3 cellular contexts compared by ENCODE assay signal in the genomic region with DNA sequence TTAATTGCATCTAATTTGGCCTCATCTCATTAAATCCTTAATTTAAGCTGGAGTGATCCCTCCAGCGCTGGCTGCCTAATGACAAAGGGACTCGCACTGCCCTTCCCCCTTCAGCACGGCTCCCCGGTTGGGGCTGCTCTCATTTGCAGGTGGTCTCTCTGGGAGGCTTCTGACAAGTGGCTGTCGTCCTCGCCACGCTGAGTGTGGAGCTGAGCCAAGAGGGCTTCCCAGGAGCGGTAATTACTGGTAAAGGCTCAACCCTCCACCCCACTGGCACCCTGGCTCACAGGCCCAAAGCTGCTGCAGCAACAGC.
TF ChIP-seq lines count a peak whose summit lies in the region.

No MANE protein-coding gene starts in this region.

TF ChIP-seq in SK-N-SH, 30 proteins besides CTCF, POLR2A, EP300 and RAD21 (continued from another document):
- TF ChIP-seq ZBTB33 (IDR thresholded peaks at IDR 0.05; ENCODE audit: borderline replicate concordance, low read depth) = no peak
- TF ChIP-seq FOXJ3 (CRISPR knock-in tag; IDR thresholded peaks at IDR 0.05) = no peak
- TF ChIP-seq, protein P1, sequence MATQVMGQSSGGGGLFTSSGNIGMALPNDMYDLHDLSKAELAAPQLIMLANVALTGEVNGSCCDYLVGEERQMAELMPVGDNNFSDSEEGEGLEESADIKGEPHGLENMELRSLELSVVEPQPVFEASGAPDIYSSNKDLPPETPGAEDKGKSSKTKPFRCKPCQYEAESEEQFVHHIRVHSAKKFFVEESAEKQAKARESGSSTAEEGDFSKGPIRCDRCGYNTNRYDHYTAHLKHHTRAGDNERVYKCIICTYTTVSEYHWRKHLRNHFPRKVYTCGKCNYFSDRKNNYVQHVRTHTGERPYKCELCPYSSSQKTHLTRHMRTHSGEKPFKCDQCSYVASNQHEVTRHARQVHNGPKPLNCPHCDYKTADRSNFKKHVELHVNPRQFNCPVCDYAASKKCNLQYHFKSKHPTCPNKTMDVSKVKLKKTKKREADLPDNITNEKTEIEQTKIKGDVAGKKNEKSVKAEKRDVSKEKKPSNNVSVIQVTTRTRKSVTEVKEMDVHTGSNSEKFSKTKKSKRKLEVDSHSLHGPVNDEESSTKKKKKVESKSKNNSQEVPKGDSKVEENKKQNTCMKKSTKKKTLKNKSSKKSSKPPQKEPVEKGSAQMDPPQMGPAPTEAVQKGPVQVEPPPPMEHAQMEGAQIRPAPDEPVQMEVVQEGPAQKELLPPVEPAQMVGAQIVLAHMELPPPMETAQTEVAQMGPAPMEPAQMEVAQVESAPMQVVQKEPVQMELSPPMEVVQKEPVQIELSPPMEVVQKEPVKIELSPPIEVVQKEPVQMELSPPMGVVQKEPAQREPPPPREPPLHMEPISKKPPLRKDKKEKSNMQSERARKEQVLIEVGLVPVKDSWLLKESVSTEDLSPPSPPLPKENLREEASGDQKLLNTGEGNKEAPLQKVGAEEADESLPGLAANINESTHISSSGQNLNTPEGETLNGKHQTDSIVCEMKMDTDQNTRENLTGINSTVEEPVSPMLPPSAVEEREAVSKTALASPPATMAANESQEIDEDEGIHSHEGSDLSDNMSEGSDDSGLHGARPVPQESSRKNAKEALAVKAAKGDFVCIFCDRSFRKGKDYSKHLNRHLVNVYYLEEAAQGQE (IDR thresholded peaks at IDR 0.05; ENCODE audit: low read depth, low read length) = no peak
- no peak for TF ChIP-seq USF2 (IDR thresholded peaks at IDR 0.05; ENCODE audit: borderline replicate concordance, low read depth, low read length)
- no peak for TF ChIP-seq NRF1 (IDR thresholded peaks at IDR 0.05; ENCODE audit: low read depth, low read length)

TF ChIP-seq in SK-N-SH treated with all-trans-retinoic acid at 6 μM for 48 hours, 23 proteins besides CTCF, POLR2A, EP300 and RAD21 (continued from another document):
- TF ChIP-seq, protein P2, sequence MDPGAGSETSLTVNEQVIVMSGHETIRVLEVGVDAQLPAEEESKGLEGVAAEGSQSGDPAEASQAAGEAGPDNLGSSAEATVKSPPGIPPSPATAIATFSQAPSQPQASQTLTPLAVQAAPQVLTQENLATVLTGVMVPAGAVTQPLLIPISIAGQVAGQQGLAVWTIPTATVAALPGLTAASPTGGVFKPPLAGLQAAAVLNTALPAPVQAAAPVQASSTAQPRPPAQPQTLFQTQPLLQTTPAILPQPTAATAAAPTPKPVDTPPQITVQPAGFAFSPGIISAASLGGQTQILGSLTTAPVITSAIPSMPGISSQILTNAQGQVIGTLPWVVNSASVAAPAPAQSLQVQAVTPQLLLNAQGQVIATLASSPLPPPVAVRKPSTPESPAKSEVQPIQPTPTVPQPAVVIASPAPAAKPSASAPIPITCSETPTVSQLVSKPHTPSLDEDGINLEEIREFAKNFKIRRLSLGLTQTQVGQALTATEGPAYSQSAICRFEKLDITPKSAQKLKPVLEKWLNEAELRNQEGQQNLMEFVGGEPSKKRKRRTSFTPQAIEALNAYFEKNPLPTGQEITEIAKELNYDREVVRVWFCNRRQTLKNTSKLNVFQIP (CRISPR knock-in tag; IDR thresholded peaks at IDR 0.05; ENCODE audit: borderline replicate concordance, low read depth) = no peak
- TF ChIP-seq CSDC2 (CRISPR knock-in tag; IDR thresholded peaks at IDR 0.05) (no peak), ESRRG (CRISPR knock-in tag; IDR thresholded peaks at IDR 0.05) (no peak), TOX (CRISPR knock-in tag; IDR thresholded peaks at IDR 0.05; ENCODE audit: borderline replicate concordance) (no peak), BACH2 (CRISPR knock-in tag; IDR thresholded peaks at IDR 0.05; ENCODE audit: borderline replicate concordance) (no peak), TCF4 (CRISPR knock-in tag; IDR thresholded peaks at IDR 0.05; ENCODE audit: borderline replicate concordance) (no peak), ISL1 (CRISPR knock-in tag; IDR thresholded peaks at IDR 0.05) (no peak), SNAI2 (CRISPR knock-in tag; IDR thresholded peaks at IDR 0.05) (no peak), ZNF8 (CRISPR knock-in tag; IDR thresholded peaks at IDR 0.05) (no peak), ZFP3 (CRISPR knock-in tag; IDR thresholded peaks at IDR 0.05) (no peak), TSHZ2 (CRISPR knock-in tag; IDR thresholded peaks at IDR 0.05) (no peak), ZFP30 (CRISPR knock-in tag; IDR thresholded peaks at IDR 0.05) (no peak), ZNF565 (CRISPR knock-in tag; conservative IDR thresholded peaks at IDR 0.05; ENCODE audit: low read depth) (no peak)

TF ChIP-seq in WTC11, 78 proteins besides CTCF, POLR2A, EP300 and RAD21 (continued from another document):
- TF ChIP-seq, protein P3, sequence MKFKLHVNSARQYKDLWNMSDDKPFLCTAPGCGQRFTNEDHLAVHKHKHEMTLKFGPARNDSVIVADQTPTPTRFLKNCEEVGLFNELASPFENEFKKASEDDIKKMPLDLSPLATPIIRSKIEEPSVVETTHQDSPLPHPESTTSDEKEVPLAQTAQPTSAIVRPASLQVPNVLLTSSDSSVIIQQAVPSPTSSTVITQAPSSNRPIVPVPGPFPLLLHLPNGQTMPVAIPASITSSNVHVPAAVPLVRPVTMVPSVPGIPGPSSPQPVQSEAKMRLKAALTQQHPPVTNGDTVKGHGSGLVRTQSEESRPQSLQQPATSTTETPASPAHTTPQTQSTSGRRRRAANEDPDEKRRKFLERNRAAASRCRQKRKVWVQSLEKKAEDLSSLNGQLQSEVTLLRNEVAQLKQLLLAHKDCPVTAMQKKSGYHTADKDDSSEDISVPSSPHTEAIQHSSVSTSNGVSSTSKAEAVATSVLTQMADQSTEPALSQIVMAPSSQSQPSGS (CRISPR knock-in tag; IDR thresholded peaks at IDR 0.05; ENCODE audit: borderline replicate concordance, low read depth) = no peak
- TF ChIP-seq NFE2L1 (CRISPR knock-in tag; IDR thresholded peaks at IDR 0.05) (no peak), SOX15 (CRISPR knock-in tag; IDR thresholded peaks at IDR 0.05) (no peak)
- TF ChIP-seq, protein P4, sequence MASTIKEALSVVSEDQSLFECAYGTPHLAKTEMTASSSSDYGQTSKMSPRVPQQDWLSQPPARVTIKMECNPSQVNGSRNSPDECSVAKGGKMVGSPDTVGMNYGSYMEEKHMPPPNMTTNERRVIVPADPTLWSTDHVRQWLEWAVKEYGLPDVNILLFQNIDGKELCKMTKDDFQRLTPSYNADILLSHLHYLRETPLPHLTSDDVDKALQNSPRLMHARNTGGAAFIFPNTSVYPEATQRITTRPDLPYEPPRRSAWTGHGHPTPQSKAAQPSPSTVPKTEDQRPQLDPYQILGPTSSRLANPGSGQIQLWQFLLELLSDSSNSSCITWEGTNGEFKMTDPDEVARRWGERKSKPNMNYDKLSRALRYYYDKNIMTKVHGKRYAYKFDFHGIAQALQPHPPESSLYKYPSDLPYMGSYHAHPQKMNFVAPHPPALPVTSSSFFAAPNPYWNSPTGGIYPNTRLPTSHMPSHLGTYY (CRISPR knock-in tag; IDR thresholded peaks at IDR 0.05) = no peak
- TF ChIP-seq, protein P5, sequence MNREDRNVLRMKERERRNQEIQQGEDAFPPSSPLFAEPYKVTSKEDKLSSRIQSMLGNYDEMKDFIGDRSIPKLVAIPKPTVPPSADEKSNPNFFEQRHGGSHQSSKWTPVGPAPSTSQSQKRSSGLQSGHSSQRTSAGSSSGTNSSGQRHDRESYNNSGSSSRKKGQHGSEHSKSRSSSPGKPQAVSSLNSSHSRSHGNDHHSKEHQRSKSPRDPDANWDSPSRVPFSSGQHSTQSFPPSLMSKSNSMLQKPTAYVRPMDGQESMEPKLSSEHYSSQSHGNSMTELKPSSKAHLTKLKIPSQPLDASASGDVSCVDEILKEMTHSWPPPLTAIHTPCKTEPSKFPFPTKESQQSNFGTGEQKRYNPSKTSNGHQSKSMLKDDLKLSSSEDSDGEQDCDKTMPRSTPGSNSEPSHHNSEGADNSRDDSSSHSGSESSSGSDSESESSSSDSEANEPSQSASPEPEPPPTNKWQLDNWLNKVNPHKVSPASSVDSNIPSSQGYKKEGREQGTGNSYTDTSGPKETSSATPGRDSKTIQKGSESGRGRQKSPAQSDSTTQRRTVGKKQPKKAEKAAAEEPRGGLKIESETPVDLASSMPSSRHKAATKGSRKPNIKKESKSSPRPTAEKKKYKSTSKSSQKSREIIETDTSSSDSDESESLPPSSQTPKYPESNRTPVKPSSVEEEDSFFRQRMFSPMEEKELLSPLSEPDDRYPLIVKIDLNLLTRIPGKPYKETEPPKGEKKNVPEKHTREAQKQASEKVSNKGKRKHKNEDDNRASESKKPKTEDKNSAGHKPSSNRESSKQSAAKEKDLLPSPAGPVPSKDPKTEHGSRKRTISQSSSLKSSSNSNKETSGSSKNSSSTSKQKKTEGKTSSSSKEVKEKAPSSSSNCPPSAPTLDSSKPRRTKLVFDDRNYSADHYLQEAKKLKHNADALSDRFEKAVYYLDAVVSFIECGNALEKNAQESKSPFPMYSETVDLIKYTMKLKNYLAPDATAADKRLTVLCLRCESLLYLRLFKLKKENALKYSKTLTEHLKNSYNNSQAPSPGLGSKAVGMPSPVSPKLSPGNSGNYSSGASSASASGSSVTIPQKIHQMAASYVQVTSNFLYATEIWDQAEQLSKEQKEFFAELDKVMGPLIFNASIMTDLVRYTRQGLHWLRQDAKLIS (CRISPR knock-in tag; IDR thresholded peaks at IDR 0.05; ENCODE audit: borderline replicate concordance) = no peak
